In the genomic region with DNA sequence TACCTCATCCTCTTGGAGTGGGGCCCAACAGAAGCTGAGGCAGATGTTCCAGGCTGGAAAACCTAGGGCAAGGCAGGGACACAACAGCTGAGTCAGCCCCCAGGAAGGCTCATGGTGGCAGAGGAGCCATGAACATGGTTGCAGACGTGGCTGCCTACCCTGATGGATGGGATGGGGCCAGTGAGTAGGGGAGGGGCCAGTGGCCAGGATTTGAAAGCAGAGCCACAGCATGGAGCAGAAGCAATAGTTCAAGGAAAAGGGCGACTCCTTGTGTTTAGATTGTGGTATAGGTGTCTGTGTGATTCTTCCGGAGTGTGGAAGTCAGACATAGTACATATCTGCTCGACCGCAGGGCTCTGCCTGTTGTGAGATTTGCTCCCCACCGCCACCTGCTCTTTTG, we compare ENCODE assay signal across 9 cellular contexts. TPM values are rescaled to one million over a fixed set of nuclear protein-coding genes. Genes with fewer than 3 reads are reported as not detected.
DNase-seq lines count a peak whose midpoint lies in the region; ATAC-seq and TF ChIP-seq lines count a peak whose summit lies in the region.
"Had no signal": no experiment of that assay in that cellular context is flagged by ENCODE, and none has a peak within 500 bp of the region (broad histone marks: within the 10 kb centered on the region; RNA-seq: fewer than 3 reads in every experiment).

No MANE protein-coding gene starts in this region.

- intact Hi-C loops in left cardiac atrium (cut with DNase I), result no loop called here

- no peaks in the 10 kb centered on the region for H3K27me3 ChIP-seq in HL-60 (ENCODE audit: insufficient read depth, poor library complexity, severe bottlenecking)
- H3K27me3 ChIP-seq: neutrophil had no signal

- ATAC-seq in left cardiac atrium, result peak; percentile 53 to 72
- no peak for ATAC-seq in HG03045 (IDR thresholded peaks at IDR 0.05; ENCODE audit: unreplicated experiment)
- no peak for ATAC-seq in GM18520 (IDR thresholded peaks at IDR 0.05; ENCODE audit: unreplicated experiment)
- ATAC-seq in GM19452 (IDR thresholded peaks at IDR 0.05; ENCODE audit: unreplicated experiment), result no peak

- no peak overlapping the region for H3K4me3 ChIP-seq in HL-60 (replicated peaks; ENCODE audit: insufficient read depth, low read length)

- H3K27ac ChIP-seq in HL-60 (replicated peaks), result no peak overlapping the region
- H3K27ac ChIP-seq: neutrophil had no signal

- TF ChIP-seq CTCF in HL-60 (IDR thresholded peaks at IDR 0.05; ENCODE audit: insufficient read depth, low read length), result peak; percentile 9

- DNase-seq in AG08395 (ENCODE audit: low spot score), result peak; percentile 49
- no peak for DNase-seq in HL-60 (ENCODE audit: low read depth in 1 of 2, low spot score in 1 of 2)
- DNase-seq in activated CD4-positive, alpha-beta T cell treated with anti-CD3 and anti-CD28 coated beads for 4 hours, result peak; percentile 17 to 24
- DNase-seq in left cardiac atrium, result no peak
- DNase-seq in NCI-H2196 (lab: John Stamatoyannopoulos, UW; ENCODE audit: unreplicated experiment), result no peak

RNA-seq across cellular contexts. Expression of a gene that starts 24.2 kb away (rescaled TPM):
- 10 to 100 TPM in 1 of 2 donors, 1 to 10 TPM in 1; 5.6 to 10.8 TPM for total RNA-seq in left cardiac atrium

Comparison
In these comparisons a context has a peak if more than half of its experiments do, and no peak if none do; other contexts are left out.
1. DNase-seq: peak in AG08395 (single experiment) and activated CD4-positive, alpha-beta T cell treated with anti-CD3 and anti-CD28 coated beads for 4 hours (2 of 2); none in HL-60 (0 of 2), left cardiac atrium (single experiment) and NCI-H2196 (single experiment).
2. ATAC-seq: peak in left cardiac atrium (2 of 2); none in HG03045 (single experiment), GM18520 (single experiment) and GM19452 (single experiment).